1 cellular context compared by ENCODE assay signal in the genomic region with DNA sequence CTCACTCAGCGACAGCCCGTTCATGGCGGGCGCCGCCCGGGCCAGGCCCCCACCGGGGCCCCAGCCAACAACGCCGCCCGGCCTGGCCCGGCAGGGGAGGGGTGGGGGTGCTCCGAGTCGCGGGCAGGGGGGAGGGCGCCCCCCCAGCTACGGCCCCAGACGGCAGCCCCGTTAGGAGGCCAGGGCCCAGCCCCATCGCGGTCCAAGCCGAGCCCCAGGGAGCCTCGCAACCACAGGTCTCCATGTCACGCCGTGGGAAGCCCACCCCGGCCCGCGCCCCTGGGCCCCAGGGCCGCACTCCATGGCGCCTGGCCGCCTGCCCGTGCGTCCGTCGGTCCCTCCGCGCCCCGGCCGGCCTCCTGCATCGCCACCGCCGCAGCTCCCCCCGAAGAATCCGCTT. TPM values are rescaled to one million over a fixed set of nuclear protein-coding genes. Genes with fewer than 3 reads are reported as not detected.
"Had no signal": no experiment of that assay in that cellular context is flagged by ENCODE, and none has a peak within 500 bp of the region (broad histone marks: within the 10 kb centered on the region; RNA-seq: fewer than 3 reads in every experiment).

No MANE protein-coding gene starts in this region.

RNA-seq across cellular contexts. Expression of a gene that starts 57.4 kb away (rescaled TPM):
- total RNA-seq: OCI-LY7 had no signal
